In genomic region chr12:47904647-47905312, GRCh38 we compare ENCODE assay signal across 1 cellular context.
A peak's percentile ranks its signal among the peaks of the same experiment; 100 is the strongest.
TF ChIP-seq lines count a peak whose summit lies in the region.

TSS of gene VDR (minus strand) at chr12:47904994. CDS start at chr12:47879113, 25,881 bp downstream.

TF ChIP-seq in H1, 55 proteins besides CTCF, POLR2A, EP300 and RAD21:
- no peak for TF ChIP-seq ATF3 (IDR thresholded peaks at IDR 0.05; ENCODE audit: insufficient read depth, low read depth, low read length)
- peak; percentile 63 for TF ChIP-seq TAF1 (IDR thresholded peaks at IDR 0.05; ENCODE audit: low read depth, low read length)
- TF ChIP-seq TBP (IDR thresholded peaks at IDR 0.05; ENCODE audit: low read depth, low read length) = peak; percentile 46
- 0 out of 2 replicates have a peak, but pooled peaks have one; percentile 65 for TF ChIP-seq POLR2AphosphoS5 (IDR thresholded peaks at IDR 0.05; ENCODE audit: low read depth, low read length)
- peak; percentile 59; the same call in 1 of the 2 replicates for TF ChIP-seq SP1 (IDR thresholded peaks at IDR 0.05; ENCODE audit: low read depth, low read length)
- 0 out of 2 replicates have a peak, but pooled peaks have one; percentile 42 for TF ChIP-seq YY1 (IDR thresholded peaks at IDR 0.05; ENCODE audit: low read depth, low read length)
- peak; percentile 81 for TF ChIP-seq CHD1 (IDR thresholded peaks at IDR 0.05; ENCODE audit: low read depth, low read length)
- TF ChIP-seq SUZ12 (IDR thresholded peaks at IDR 0.05; ENCODE audit: low read length) = no peak
- peak; percentile 73; the same call in 1 of the 2 replicates for TF ChIP-seq JUND (IDR thresholded peaks at IDR 0.05; ENCODE audit: low read length)
- no peak for TF ChIP-seq ATF2 (IDR thresholded peaks at IDR 0.05; ENCODE audit: low read length)
- peak; percentile 92 for TF ChIP-seq E2F6 (IDR thresholded peaks at IDR 0.05)
- TF ChIP-seq MAX (IDR thresholded peaks at IDR 0.05) = peak; percentile 53
- TF ChIP-seq KDM1A (IDR thresholded peaks at IDR 0.05; ENCODE audit: borderline replicate concordance, low read length) = no peak
- TF ChIP-seq RBBP5 (IDR thresholded peaks at IDR 0.05; ENCODE audit: borderline replicate concordance, low read depth, low read length) = 0 out of 2 replicates have a peak, but pooled peaks have one; percentile 36
- no peak for TF ChIP-seq NANOG (IDR thresholded peaks at IDR 0.05; ENCODE audit: insufficient read depth, low read depth, low read length, poor library complexity, severe bottlenecking)
- TF ChIP-seq KDM5A (IDR thresholded peaks at IDR 0.05; ENCODE audit: low read length) = no peak
- no peak for TF ChIP-seq SAP30 (IDR thresholded peaks at IDR 0.05; ENCODE audit: insufficient read depth, insufficient replicate concordance, low read length)
- TF ChIP-seq BRCA1 (IDR thresholded peaks at IDR 0.05; ENCODE audit: low read depth, low read length) = no peak
- TF ChIP-seq CHD7 (IDR thresholded peaks at IDR 0.05; ENCODE audit: insufficient replicate concordance, low read length) = no peak
- peak; percentile 35 to 56; a peak in 1 of 4 replicates for TF ChIP-seq SIN3A (conservative IDR thresholded peaks at IDR 0.05 in 1 of 2, IDR thresholded peaks at IDR 0.05 in 1 of 2; ENCODE audit: low read depth in 1 of 2, low read length in 2 of 2)
- TF ChIP-seq MAFK (IDR thresholded peaks at IDR 0.05; ENCODE audit: low read depth, low read length) = no peak
- TF ChIP-seq TAF7 (optimal IDR thresholded peaks at IDR 0.05; ENCODE audit: borderline replicate concordance, low read depth, low read length) = peak; percentile 48
- TF ChIP-seq ASH2L (IDR thresholded peaks at IDR 0.05; ENCODE audit: low read length) = peak; percentile 81
- peak; percentile 72 for TF ChIP-seq PHF8 (conservative IDR thresholded peaks at IDR 0.05; ENCODE audit: low read depth, low read length)
- peak; percentile 47; the same call in 1 of the 2 replicates for TF ChIP-seq SP4 (IDR thresholded peaks at IDR 0.05; ENCODE audit: low read length)
- TF ChIP-seq SIRT6 (IDR thresholded peaks at IDR 0.05; ENCODE audit: low read length) = no peak
- no peak for TF ChIP-seq CTBP2 (IDR thresholded peaks at IDR 0.05; ENCODE audit: borderline replicate concordance, insufficient read depth, insufficient read length, low read length)
- peak; percentile 58 for TF ChIP-seq KDM4A (IDR thresholded peaks at IDR 0.05; ENCODE audit: low read depth, low read length, severe bottlenecking)
